Comparison of ENCODE assay signal across 10 cellular contexts in the genomic region with DNA sequence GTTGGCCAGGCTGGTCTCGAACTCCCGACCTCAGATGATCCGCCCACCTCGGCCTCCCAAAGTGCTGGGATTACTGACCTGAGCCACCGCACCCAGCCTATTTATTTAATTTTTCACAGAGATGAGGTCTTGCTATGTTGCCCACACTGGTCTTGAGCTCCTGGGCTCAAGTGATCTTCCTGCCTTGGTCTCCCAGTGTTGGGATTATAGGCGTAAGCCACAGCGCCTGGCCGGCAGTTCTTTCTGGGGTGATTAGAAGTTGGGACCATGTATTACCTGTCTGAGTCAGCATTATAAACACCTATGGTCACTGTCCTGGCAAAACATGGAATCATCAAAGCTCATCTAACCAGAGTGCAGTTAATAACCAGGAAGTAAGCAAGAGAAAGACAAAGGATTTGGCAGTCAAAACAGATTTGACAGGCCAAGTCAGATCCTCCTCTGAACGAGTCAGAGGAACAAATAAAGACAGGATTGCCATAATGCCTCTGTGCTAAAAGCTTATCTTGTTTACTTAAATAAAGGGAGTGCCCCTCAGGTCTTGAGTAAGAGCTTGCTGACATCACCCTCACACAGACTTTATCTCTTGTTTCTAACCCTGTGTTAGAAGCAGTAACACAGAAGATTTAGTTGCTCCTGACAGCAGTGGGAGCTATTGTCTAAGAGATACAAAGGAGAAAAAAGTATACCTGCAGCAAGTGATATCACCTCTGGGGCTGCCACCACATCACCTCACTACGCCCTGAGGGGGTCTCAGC. TPM values are rescaled to one million over a fixed set of nuclear protein-coding genes. Genes with fewer than 3 reads are reported as not detected.
DNase-seq lines count a peak whose midpoint lies in the region; ATAC-seq and TF ChIP-seq lines count a peak whose summit lies in the region.
"Had no signal": no experiment of that assay in that cellular context is flagged by ENCODE, and none has a peak within 500 bp of the region (broad histone marks: within the 10 kb centered on the region; RNA-seq: fewer than 3 reads in every experiment).

No MANE protein-coding gene starts in this region.

- H3K27ac ChIP-seq in IMR-90 (ENCODE audit: insufficient read depth, low read length) (peak overlapping the region; percentile 65; the same call in 1 of the 2 replicates), adrenal gland (peak overlapping the region in 3 of 5 donors; percentile 53 to 75 (median 72))
- H3K27ac ChIP-seq: SK-N-MC had no signal

- H2BK5ac ChIP-seq in IMR-90 (ENCODE audit: low read depth, low read length, poor library complexity, severe bottlenecking) = peak overlapping the region; percentile 10

- no TSS peak for BruUV-seq in IMR-90 (replicated peaks; lab: Mats Ljungman, UMichigan)

- intact Hi-C loops in IMR-90 (cut with micrococcal nuclease) = no loop called here
- intact Hi-C loops in adrenal gland (cut with DNase I) = no loop called here

- peak; percentile 33 for TF ChIP-seq RAD21 in IMR-90 (IDR thresholded peaks at IDR 0.05; ENCODE audit: low read length)

- no peak for TF ChIP-seq POLR2A in IMR-90 (IDR thresholded peaks at IDR 0.05; ENCODE audit: low read depth, low read length)
- TF ChIP-seq POLR2A in adrenal gland (IDR thresholded peaks at IDR 0.05) = peak in 1 of 2 donors; percentile 68

- H4K8ac ChIP-seq in IMR-90 (ENCODE audit: low read depth in 2 of 2, low read length in 2 of 2) = peak overlapping the region in 1 of 2 experiments; percentile 50; a peak in 1 of 4 replicates

- TF ChIP-seq CTCF in IMR-90 (conservative IDR thresholded peaks at IDR 0.05; ENCODE audit: low read depth, low read length) (peak; percentile 41), adrenal gland (IDR thresholded peaks at IDR 0.05) (peak in 1 of 6 experiments; percentile 26)

- no peak overlapping the region for H3K23ac ChIP-seq in IMR-90 (ENCODE audit: low read depth, low read length)

- peaks cover 27% of the 10 kb centered on the region for H3K9me1 ChIP-seq in IMR-90 (ENCODE audit: insufficient read depth, low read length)

- DNase-seq in AG08396 (ENCODE audit: low spot score) = peak; percentile 56
- peak; percentile 94 for DNase-seq in IMR-90
- peak in 6 of 7 donors; percentile 33 to 75 (median 54) for DNase-seq in adrenal gland
- DNase-seq in kidney tubule cell (ENCODE audit: low spot score) = peak; percentile 83
- no peak for DNase-seq in NCI-H2107 treated with DMSO at 0.1 percent for 48 hours (lab: John Stamatoyannopoulos, UW; ENCODE audit: unreplicated experiment)
- no peak for DNase-seq in SK-N-DZ (ENCODE audit: low spot score)
- DNase-seq in G401 (ENCODE audit: low spot score) = no peak
- no peak for DNase-seq in activated CD4-positive, alpha-beta T cell treated with anti-CD3 and anti-CD28 coated beads for 1 hour

- POLR2A ChIA-PET in IMR-90 (lab: Charles Lee; ENCODE audit: unreplicated experiment) = no interaction called here

- in situ Hi-C loops in IMR-90 (cut with MboI; ENCODE audit: low sequenced_read_pairs) (no loop called here), G401 (cut with HindIII; ENCODE audit: low sequenced_read_pairs) (no loop called here)

- peak overlapping the region; percentile 64 for H3K4ac ChIP-seq in IMR-90 (ENCODE audit: low read depth, low read length)

- 100% methylated on average over 1 of the region's 10 CpGs; no CpG with 5 or more reads in 1 of the 2 experiments for WGBS in IMR-90 (ENCODE audit: extremely low coverage in 2 of 2, insufficient read length in 1 of 2), 2 experiments
- WGBS in adrenal gland, 4 donors = 81 to 85% (median 82%) methylated on average over 10 of the region's 10 CpGs

- H3K36me3 ChIP-seq in IMR-90 (ENCODE audit: control insufficient read depth, insufficient read depth, low read length) (peaks cover 4% of the 10 kb centered on the region), adrenal gland (replicated peaks in 1 of 2) (peaks cover 0 to 10% of the 10 kb centered on the region in 2 donors)

- H3K9me3 ChIP-seq in IMR-90 (ENCODE audit: control insufficient read depth, insufficient read depth, low read length) (no peaks in the 10 kb centered on the region), adrenal gland (replicated peaks in 1 of 3) (no peaks in the 10 kb centered on the region)
- H3K9me3 ChIP-seq: thoracic aorta had no signal

- ATAC-seq in IMR-90 (ENCODE audit: low read depth) = peak; percentile 87

- peak overlapping the region; percentile 3; the same call in 1 of the 2 replicates for H4K5ac ChIP-seq in IMR-90 (ENCODE audit: low read depth, low read length)

- dilution Hi-C loops in IMR-90 (cut with HindIII; ENCODE audit: low sequenced_read_pairs, unreplicated experiment) = no loop called here

- no peak overlapping the region for H3K4me3 ChIP-seq in IMR-90 (ENCODE audit: insufficient read depth, low read depth, low read length)
- no peak overlapping the region for H3K4me3 ChIP-seq in adrenal gland
- H3K4me3 ChIP-seq: SK-N-MC, thoracic aorta had no signal

- CTCF ChIA-PET in IMR-90 (lab: Yijun Ruan, JAX) = interaction anchor here (0.9 to 1.4 kb wide), 2 partner anchors 17 to 21 kb away, joined by 3 to 4 read pairs; no protein-coding TSS in a partner anchor

- no peak overlapping the region for H4K91ac ChIP-seq in IMR-90 (ENCODE audit: insufficient read depth, low read depth, low read length)

- peak overlapping the region; percentile 29; the same call in 1 of the 2 replicates for H2BK120ac ChIP-seq in IMR-90 (ENCODE audit: low read depth, low read length)

- peaks cover 4 to 27% of the 10 kb centered on the region in 2 experiments; a peak in 3 of 4 replicates for H3K79me1 ChIP-seq in IMR-90 (ENCODE audit: low read depth in 1 of 2, low read length in 2 of 2)

- peak overlapping the region; percentile 65; the same call in 1 of the 2 replicates for H2AK5ac ChIP-seq in IMR-90 (ENCODE audit: low read depth, low read length)

- H3K14ac ChIP-seq in IMR-90 (replicated peaks; ENCODE audit: low read depth, low read length) = peak overlapping the region; percentile 49

- no peak overlapping the region for H2BK20ac ChIP-seq in IMR-90 (ENCODE audit: low read depth, low read length)

- H3K56ac ChIP-seq in IMR-90 (ENCODE audit: extremely low read depth, insufficient read depth, low read length) = no peak overlapping the region

- H2AFZ ChIP-seq in IMR-90 (replicated peaks; ENCODE audit: low read length, poor library complexity) = no peak overlapping the region

- H2AK9ac ChIP-seq in IMR-90 (replicated peaks; ENCODE audit: low read depth, low read length, poor library complexity) = peak overlapping the region; percentile 11

- peaks cover 3% of the 10 kb centered on the region; the same call in 1 of the 2 replicates for H4K20me1 ChIP-seq in IMR-90 (ENCODE audit: insufficient read depth, low read length)

- no peak overlapping the region for H3K18ac ChIP-seq in IMR-90 (ENCODE audit: low read depth, low read length)

- H3K4me1 ChIP-seq in IMR-90 (ENCODE audit: control insufficient read depth, insufficient read depth, low read length) = peaks cover 10% of the 10 kb centered on the region
- H3K4me1 ChIP-seq in adrenal gland (replicated peaks in 1 of 2) = peaks cover 8 to 11% of the 10 kb centered on the region in 2 donors

- H3K9ac ChIP-seq in IMR-90 (ENCODE audit: low read depth, low read length) = no peak overlapping the region

- no peak overlapping the region for H2BK15ac ChIP-seq in IMR-90 (ENCODE audit: low read depth, low read length)

- H3K27me3 ChIP-seq in IMR-90 (ENCODE audit: control insufficient read depth, insufficient read depth, low read length) (no peaks in the 10 kb centered on the region), adrenal gland (no peaks in the 10 kb centered on the region)

- H3K4me2 ChIP-seq in IMR-90 (ENCODE audit: low read depth, low read length) = no peak overlapping the region; the same call in 1 of the 2 replicates

TF ChIP-seq in IMR-90, 13 proteins besides CTCF, POLR2A, EP300 and RAD21 (continues in another document):
- TF ChIP-seq ELK1 (IDR thresholded peaks at IDR 0.05; ENCODE audit: borderline replicate concordance, low read depth, low read length) (no peak), RCOR1 (IDR thresholded peaks at IDR 0.05; ENCODE audit: insufficient replicate concordance, low read length) (no peak), FOS (IDR thresholded peaks at IDR 0.05; ENCODE audit: low read depth, low read length) (peak; percentile 64), RFX5 (IDR thresholded peaks at IDR 0.05; ENCODE audit: low read depth, low read length) (no peak), MAZ (IDR thresholded peaks at IDR 0.05; ENCODE audit: borderline replicate concordance, low read depth, low read length) (no peak), CHD1 (IDR thresholded peaks at IDR 0.05; ENCODE audit: low read depth, low read length) (no peak), MAFK (IDR thresholded peaks at IDR 0.05; ENCODE audit: low read depth, low read length) (peak; percentile 75), CEBPB (IDR thresholded peaks at IDR 0.05; ENCODE audit: low read depth, low read length) (peak; percentile 96), BHLHE40 (IDR thresholded peaks at IDR 0.05; ENCODE audit: low read depth, low read length) (peak; percentile 49)
- TF ChIP-seq, protein P1, sequence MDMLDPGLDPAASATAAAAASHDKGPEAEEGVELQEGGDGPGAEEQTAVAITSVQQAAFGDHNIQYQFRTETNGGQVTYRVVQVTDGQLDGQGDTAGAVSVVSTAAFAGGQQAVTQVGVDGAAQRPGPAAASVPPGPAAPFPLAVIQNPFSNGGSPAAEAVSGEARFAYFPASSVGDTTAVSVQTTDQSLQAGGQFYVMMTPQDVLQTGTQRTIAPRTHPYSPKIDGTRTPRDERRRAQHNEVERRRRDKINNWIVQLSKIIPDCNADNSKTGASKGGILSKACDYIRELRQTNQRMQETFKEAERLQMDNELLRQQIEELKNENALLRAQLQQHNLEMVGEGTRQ (IDR thresholded peaks at IDR 0.05; ENCODE audit: low read depth, low read length) = no peak

RNA-seq across cellular contexts. Expression of gene SERPIND1, which starts 3.7 kb away (rescaled TPM):
- not detected in 2 replicates for total RNA-seq in IMR-90 (2012; rRNA removed)
- polyA plus RNA-seq in IMR-90 (2012; rRNA removed) = 0.06 and 0.12 TPM in 2 replicates
- polyA plus RNA-seq in IMR-90 (2012; cell fraction: cytosol; rRNA removed) = 0.07 and 0.10 TPM in 2 replicates
- 0.05 and 0.07 TPM in 2 replicates for polyA plus RNA-seq in IMR-90 (2012; cell fraction: nucleus; rRNA removed; ENCODE audit: low replicate concordance)
- 1 to 10 TPM in 1 of 8 donors, under 1 TPM in 5, not detected in 2; 0.13 to 1.0 (median 0.30) TPM for total RNA-seq in adrenal gland
- under 1 TPM; 0.10 to 0.18 (median 0.16) TPM for polyA plus RNA-seq in adrenal gland
- polyA plus RNA-seq in SK-N-DZ (2014; cell fraction: cytosol; rRNA removed) = not detected in 2 replicates
- polyA plus RNA-seq in SK-N-DZ (2014; cell fraction: nucleus; rRNA removed) = not detected in 2 replicates
- not detected in 2 replicates for total RNA-seq in G401 (2014; rRNA removed; shearing (Covaris generic))
- total RNA-seq: thoracic aorta had no signal

Comparison
In these comparisons a context has a peak if more than half of its experiments do, and no peak if none do; other contexts are left out.
1. DNase-seq: peak in AG08396 (single experiment), IMR-90 (single experiment), adrenal gland (6 of 7) and kidney tubule cell (single experiment); none in NCI-H2107 treated with DMSO at 0.1 percent for 48 hours (single experiment), SK-N-DZ (single experiment), G401 (single experiment) and activated CD4-positive, alpha-beta T cell treated with anti-CD3 and anti-CD28 coated beads for 1 hour (single experiment).